18 cellular contexts compared by ENCODE assay signal in the genomic region with DNA sequence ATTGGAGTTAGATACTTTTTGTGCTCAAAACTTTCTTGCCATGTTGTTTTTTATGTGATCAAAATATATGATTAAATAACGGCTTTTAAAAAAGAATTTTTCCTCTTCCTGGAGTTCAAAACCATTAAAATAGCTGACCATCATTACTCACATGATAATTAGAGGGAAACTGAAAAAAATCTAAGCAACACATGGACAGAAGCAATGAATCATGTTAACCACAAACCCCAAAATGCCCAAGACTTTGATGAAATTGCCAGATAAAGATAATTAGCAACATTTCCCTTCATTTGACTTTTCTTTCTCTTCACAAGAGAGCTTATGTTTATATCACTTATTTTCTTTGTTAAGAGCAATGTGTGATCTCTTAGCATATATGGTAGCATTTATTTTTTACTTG.
DNase-seq lines count a peak whose midpoint lies in the region; ATAC-seq and TF ChIP-seq lines count a peak whose summit lies in the region.
"Had no signal": no experiment of that assay in that cellular context is flagged by ENCODE, and none has a peak within 500 bp of the region (broad histone marks: within the 10 kb centered on the region; RNA-seq: fewer than 3 reads in every experiment).

No MANE protein-coding gene starts in this region.

- DNase-seq in SIG-M5 treated with dmso at 0.1 percent for 504 hours (lab: John Stamatoyannopoulos, UW; ENCODE audit: unreplicated experiment) (peak; percentile 15), SIG-M5 (lab: John Stamatoyannopoulos, UW) (no peak), fibroblast of mammary gland (ENCODE audit: low read depth) (peak; percentile 23), retina (no peak)
- DNase-seq in stimulated activated CD4-positive, alpha-beta T cell treated with anti-CD3 and anti-CD28 coated beads, Interleukin-2, amount 100 ng/mL, for 48 hours = no peak
- no peak for DNase-seq in activated naive CD4-positive, alpha-beta T cell treated with anti-CD3 and anti-CD28 coated beads, Interleukin-2, amount 50 U/mL, for 72 hours (ENCODE audit: low spot score in 2 of 2)
- DNase-seq: activated CD4-positive, alpha-beta T cell treated with anti-CD3 and anti-CD28 coated beads, Interleukin-2, amount 50 U/mL, for 48 hours; activated T-cell treated with anti-CD3 and anti-CD28 coated beads, Interleukin-2, amount 50 U/mL, for 72 hours; CD4-positive, alpha-beta memory T cell; erythroblast; naive thymus-derived CD8-positive, alpha-beta T cell; NCI-H1105 treated with DMSO at 0.1 percent for 48 hours; NCI-H226; substantia nigra had no signal

- ATAC-seq in SK-N-SH treated with all-trans-retinoic acid at 6 μM for 48 hours = peak; percentile 32; the same call in 2 of the 3 replicates
- no peak for ATAC-seq in GM18517 (IDR thresholded peaks at IDR 0.05; ENCODE audit: unreplicated experiment)
- no peak for ATAC-seq in activated naive CD4-positive, alpha-beta T cell treated with anti-CD3 and anti-CD28 coated beads, Interleukin-2, amount 50 U/mL, for 72 hours
- ATAC-seq: activated T-cell treated with anti-CD3 and anti-CD28 coated beads, Interleukin-2, amount 50 U/mL, for 72 hours; HepG2; naive thymus-derived CD8-positive, alpha-beta T cell had no signal

- no peak for TF ChIP-seq CTCF in fibroblast of mammary gland (conservative IDR thresholded peaks at IDR 0.05; ENCODE audit: control insufficient read depth, insufficient read depth, low read depth, low read length)

- H3K4me3 ChIP-seq in fibroblast of mammary gland (ENCODE audit: control insufficient read depth, low read depth, low read length) = no peak overlapping the region
- H3K4me3 ChIP-seq: prostate gland had no signal

- H3K9me3 Mint-ChIP-seq in activated naive CD4-positive, alpha-beta T cell treated with anti-CD3 and anti-CD28 coated beads, Interleukin-2, amount 50 U/mL, for 72 hours = peaks cover 0 to 9% of the 10 kb centered on the region in 2 donors

- no peak overlapping the region for H3K27ac Mint-ChIP-seq in activated naive CD4-positive, alpha-beta T cell treated with anti-CD3 and anti-CD28 coated beads, Interleukin-2, amount 50 U/mL, for 72 hours
- H3K27ac Mint-ChIP-seq: activated T-cell treated with anti-CD3 and anti-CD28 coated beads, Interleukin-2, amount 50 U/mL, for 72 hours; CD4-positive, alpha-beta memory T cell; naive thymus-derived CD8-positive, alpha-beta T cell had no signal

- H3K36me3 Mint-ChIP-seq in activated naive CD4-positive, alpha-beta T cell treated with anti-CD3 and anti-CD28 coated beads, Interleukin-2, amount 50 U/mL, for 72 hours = no peaks in the 10 kb centered on the region
- H3K36me3 Mint-ChIP-seq: CD4-positive, alpha-beta memory T cell; naive thymus-derived CD8-positive, alpha-beta T cell had no signal

TF ChIP-seq in SK-N-SH treated with all-trans-retinoic acid at 6 μM for 48 hours, 23 proteins besides CTCF, POLR2A, EP300 and RAD21:
- TF ChIP-seq, protein P1, sequence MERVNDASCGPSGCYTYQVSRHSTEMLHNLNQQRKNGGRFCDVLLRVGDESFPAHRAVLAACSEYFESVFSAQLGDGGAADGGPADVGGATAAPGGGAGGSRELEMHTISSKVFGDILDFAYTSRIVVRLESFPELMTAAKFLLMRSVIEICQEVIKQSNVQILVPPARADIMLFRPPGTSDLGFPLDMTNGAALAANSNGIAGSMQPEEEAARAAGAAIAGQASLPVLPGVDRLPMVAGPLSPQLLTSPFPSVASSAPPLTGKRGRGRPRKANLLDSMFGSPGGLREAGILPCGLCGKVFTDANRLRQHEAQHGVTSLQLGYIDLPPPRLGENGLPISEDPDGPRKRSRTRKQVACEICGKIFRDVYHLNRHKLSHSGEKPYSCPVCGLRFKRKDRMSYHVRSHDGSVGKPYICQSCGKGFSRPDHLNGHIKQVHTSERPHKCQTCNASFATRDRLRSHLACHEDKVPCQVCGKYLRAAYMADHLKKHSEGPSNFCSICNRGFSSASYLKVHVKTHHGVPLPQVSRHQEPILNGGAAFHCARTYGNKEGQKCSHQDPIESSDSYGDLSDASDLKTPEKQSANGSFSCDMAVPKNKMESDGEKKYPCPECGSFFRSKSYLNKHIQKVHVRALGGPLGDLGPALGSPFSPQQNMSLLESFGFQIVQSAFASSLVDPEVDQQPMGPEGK (CRISPR knock-in tag; IDR thresholded peaks at IDR 0.05; ENCODE audit: borderline replicate concordance) = peak; percentile 78; the same call in 1 of the 2 replicates
- no peak for TF ChIP-seq ZNF565 (CRISPR knock-in tag; conservative IDR thresholded peaks at IDR 0.05; ENCODE audit: low read depth)
- TF ChIP-seq ZFP30 (CRISPR knock-in tag; IDR thresholded peaks at IDR 0.05) = no peak
- peak; percentile 90 for TF ChIP-seq ZC3H10 (CRISPR knock-in tag; IDR thresholded peaks at IDR 0.05)
- TF ChIP-seq, protein P2, sequence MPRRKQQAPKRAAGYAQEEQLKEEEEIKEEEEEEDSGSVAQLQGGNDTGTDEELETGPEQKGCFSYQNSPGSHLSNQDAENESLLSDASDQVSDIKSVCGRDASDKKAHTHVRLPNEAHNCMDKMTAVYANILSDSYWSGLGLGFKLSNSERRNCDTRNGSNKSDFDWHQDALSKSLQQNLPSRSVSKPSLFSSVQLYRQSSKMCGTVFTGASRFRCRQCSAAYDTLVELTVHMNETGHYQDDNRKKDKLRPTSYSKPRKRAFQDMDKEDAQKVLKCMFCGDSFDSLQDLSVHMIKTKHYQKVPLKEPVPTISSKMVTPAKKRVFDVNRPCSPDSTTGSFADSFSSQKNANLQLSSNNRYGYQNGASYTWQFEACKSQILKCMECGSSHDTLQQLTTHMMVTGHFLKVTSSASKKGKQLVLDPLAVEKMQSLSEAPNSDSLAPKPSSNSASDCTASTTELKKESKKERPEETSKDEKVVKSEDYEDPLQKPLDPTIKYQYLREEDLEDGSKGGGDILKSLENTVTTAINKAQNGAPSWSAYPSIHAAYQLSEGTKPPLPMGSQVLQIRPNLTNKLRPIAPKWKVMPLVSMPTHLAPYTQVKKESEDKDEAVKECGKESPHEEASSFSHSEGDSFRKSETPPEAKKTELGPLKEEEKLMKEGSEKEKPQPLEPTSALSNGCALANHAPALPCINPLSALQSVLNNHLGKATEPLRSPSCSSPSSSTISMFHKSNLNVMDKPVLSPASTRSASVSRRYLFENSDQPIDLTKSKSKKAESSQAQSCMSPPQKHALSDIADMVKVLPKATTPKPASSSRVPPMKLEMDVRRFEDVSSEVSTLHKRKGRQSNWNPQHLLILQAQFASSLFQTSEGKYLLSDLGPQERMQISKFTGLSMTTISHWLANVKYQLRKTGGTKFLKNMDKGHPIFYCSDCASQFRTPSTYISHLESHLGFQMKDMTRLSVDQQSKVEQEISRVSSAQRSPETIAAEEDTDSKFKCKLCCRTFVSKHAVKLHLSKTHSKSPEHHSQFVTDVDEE (CRISPR knock-in tag; IDR thresholded peaks at IDR 0.05) = no peak
- no peak for TF ChIP-seq TCF4 (CRISPR knock-in tag; IDR thresholded peaks at IDR 0.05; ENCODE audit: borderline replicate concordance)
- peak; percentile 49; the same call in 1 of the 2 replicates for TF ChIP-seq TOX (CRISPR knock-in tag; IDR thresholded peaks at IDR 0.05; ENCODE audit: borderline replicate concordance)
- TF ChIP-seq OSR1 (CRISPR knock-in tag; IDR thresholded peaks at IDR 0.05) = no peak
- TF ChIP-seq PPARA (CRISPR knock-in tag; IDR thresholded peaks at IDR 0.05; ENCODE audit: borderline replicate concordance) = no peak
- peak; percentile 83 for TF ChIP-seq ISL1 (CRISPR knock-in tag; IDR thresholded peaks at IDR 0.05)
TF ChIP-seq in SK-N-SH treated with all-trans-retinoic acid at 6 μM for 48 hours: peak in this region for 4.

Comparison
In these comparisons a context has a peak if more than half of its experiments do, and no peak if none do; other contexts are left out.
1. DNase-seq: peak in SIG-M5 treated with dmso at 0.1 percent for 504 hours (single experiment) and fibroblast of mammary gland (single experiment); none in SIG-M5 (single experiment), stimulated activated CD4-positive, alpha-beta T cell treated with anti-CD3 and anti-CD28 coated beads, Interleukin-2, amount 100 ng/mL, for 48 hours (0 of 2), retina (single experiment) and activated naive CD4-positive, alpha-beta T cell treated with anti-CD3 and anti-CD28 coated beads, Interleukin-2, amount 50 U/mL, for 72 hours (0 of 2).